17 cellular contexts compared by ENCODE assay signal in genomic region chr5:151205411-151205810, GRCh38. TPM values are rescaled to one million over a fixed set of nuclear protein-coding genes. Genes with fewer than 3 reads are reported as not detected.
DNase-seq lines count a peak whose midpoint lies in the region; ATAC-seq and TF ChIP-seq lines count a peak whose summit lies in the region.
"Had no signal": no experiment of that assay in that cellular context is flagged by ENCODE, and none has a peak within 500 bp of the region (broad histone marks: within the 10 kb centered on the region; RNA-seq: fewer than 3 reads in every experiment).

No MANE protein-coding gene starts in this region.

- no peaks in the 10 kb centered on the region for H4K20me1 ChIP-seq in OCI-LY1 (ENCODE audit: insufficient read depth, low read length)

- no peak overlapping the region for H3K4me3 Mint-ChIP-seq in activated CD4-positive, alpha-beta T cell treated with anti-CD3 and anti-CD28 coated beads for 36 hours
- no peak overlapping the region for H3K4me3 Mint-ChIP-seq in activated naive CD8-positive, alpha-beta T cell treated with anti-CD3 and anti-CD28 coated beads, Interleukin-2, amount 50 U/mL, for 24 hours
- no peak overlapping the region for H3K4me3 Mint-ChIP-seq in osteocyte (ENCODE audit: unreplicated experiment)
- H3K4me3 Mint-ChIP-seq: dendritic cell treated with granulocyte-macrophage colony-stimulating factor and Interleukin-4, amounts not matched to agents 40 ng/mL and 50 ng/mL, for 4 days; HFFc6 had no signal

- no peaks in the 10 kb centered on the region for H3K9me3 ChIP-seq in OCI-LY1 (ENCODE audit: low read length)
- H3K9me3 ChIP-seq: gastrocnemius medialis, SJCRH30 had no signal

- H3K9me2 ChIP-seq in OCI-LY1 (ENCODE audit: low read depth, low read length), result no peaks in the 10 kb centered on the region

- no peaks in the 10 kb centered on the region for H3F3A ChIP-seq in OCI-LY1 (ENCODE audit: insufficient read depth, low read length)

- H3K9me3 Mint-ChIP-seq in activated CD4-positive, alpha-beta T cell treated with anti-CD3 and anti-CD28 coated beads for 36 hours (ENCODE audit: low read depth), result no peaks in the 10 kb centered on the region
- no peaks in the 10 kb centered on the region for H3K9me3 Mint-ChIP-seq in activated naive CD8-positive, alpha-beta T cell treated with anti-CD3 and anti-CD28 coated beads, Interleukin-2, amount 50 U/mL, for 24 hours
- no peaks in the 10 kb centered on the region for H3K9me3 Mint-ChIP-seq in osteocyte (ENCODE audit: unreplicated experiment)
- H3K9me3 Mint-ChIP-seq: dendritic cell treated with granulocyte-macrophage colony-stimulating factor and Interleukin-4, amounts not matched to agents 40 ng/mL and 50 ng/mL, for 4 days; HFFc6 had no signal

- H3K4me3 ChIP-seq in OCI-LY1 (ENCODE audit: low read depth, low read length, poor library complexity, severe bottlenecking), result no peak overlapping the region
- H3K4me3 ChIP-seq: gastrocnemius medialis, SJCRH30 had no signal

- no peak for TF ChIP-seq CTCF in OCI-LY1 (IDR thresholded peaks at IDR 0.05; ENCODE audit: low read length)
- TF ChIP-seq CTCF in osteocyte (IDR thresholded peaks at IDR 0.05), result no peak

- H3K4me2 ChIP-seq in OCI-LY1 (ENCODE audit: low read length), result no peak overlapping the region

- peaks cover 56% of the 10 kb centered on the region for H3K4me1 Mint-ChIP-seq in activated CD4-positive, alpha-beta T cell treated with anti-CD3 and anti-CD28 coated beads for 36 hours
- H3K4me1 Mint-ChIP-seq in activated naive CD8-positive, alpha-beta T cell treated with anti-CD3 and anti-CD28 coated beads, Interleukin-2, amount 50 U/mL, for 24 hours, result peaks cover 73% of the 10 kb centered on the region
- no peaks in the 10 kb centered on the region for H3K4me1 Mint-ChIP-seq in osteocyte (ENCODE audit: unreplicated experiment)

- peak overlapping the region; percentile 57 for H3K27ac ChIP-seq in OCI-LY1 (ENCODE audit: low read depth, low read length, poor library complexity, severe bottlenecking)
- H3K27ac ChIP-seq: 22Rv1, gastrocnemius medialis, SJCRH30 had no signal

- H3K27me3 Mint-ChIP-seq in activated CD4-positive, alpha-beta T cell treated with anti-CD3 and anti-CD28 coated beads for 36 hours, result no peaks in the 10 kb centered on the region
- no peaks in the 10 kb centered on the region for H3K27me3 Mint-ChIP-seq in activated naive CD8-positive, alpha-beta T cell treated with anti-CD3 and anti-CD28 coated beads, Interleukin-2, amount 50 U/mL, for 24 hours
- peaks cover 11% of the 10 kb centered on the region for H3K27me3 Mint-ChIP-seq in osteocyte (ENCODE audit: unreplicated experiment)
- H3K27me3 Mint-ChIP-seq: dendritic cell treated with granulocyte-macrophage colony-stimulating factor and Interleukin-4, amounts not matched to agents 40 ng/mL and 50 ng/mL, for 4 days had no signal

- H3K9ac ChIP-seq in OCI-LY1 (ENCODE audit: low read length), result no peak overlapping the region

- H3K36me3 ChIP-seq in OCI-LY1 (ENCODE audit: insufficient read depth, low read length), result peaks cover 59% of the 10 kb centered on the region
- H3K36me3 ChIP-seq: SJCRH30 had no signal

- CTCF ChIA-PET in activated CD4-positive, alpha-beta T cell treated with anti-CD3 and anti-CD28 coated beads for 36 hours (lab: Charles Lee), result interaction anchor here (1.2 to 1.4 kb wide), 2 partner anchors 13 to 79 kb away, joined by 3 to 4 read pairs; no protein-coding TSS in a partner anchor

- intact Hi-C loops in activated CD4-positive, alpha-beta T cell treated with anti-CD3 and anti-CD28 coated beads for 36 hours (cut with DNase I, micrococcal nuclease), result no loop called here

- peak overlapping the region; percentile 7 for H3K27ac Mint-ChIP-seq in activated CD4-positive, alpha-beta T cell treated with anti-CD3 and anti-CD28 coated beads for 36 hours
- peak overlapping the region; percentile 72 for H3K27ac Mint-ChIP-seq in activated naive CD8-positive, alpha-beta T cell treated with anti-CD3 and anti-CD28 coated beads, Interleukin-2, amount 50 U/mL, for 24 hours
- no peak overlapping the region for H3K27ac Mint-ChIP-seq in osteocyte (ENCODE audit: unreplicated experiment)
- H3K27ac Mint-ChIP-seq: dendritic cell treated with granulocyte-macrophage colony-stimulating factor and Interleukin-4, amounts not matched to agents 40 ng/mL and 50 ng/mL, for 4 days; HFFc6 had no signal

- POLR2A ChIA-PET in activated CD4-positive, alpha-beta T cell treated with anti-CD3 and anti-CD28 coated beads for 36 hours (lab: Charles Lee), result no interaction called here

- peaks cover 29% of the 10 kb centered on the region for H3K79me2 ChIP-seq in OCI-LY1 (ENCODE audit: insufficient read depth, low read length)

- DNase-seq in activated CD4-positive, alpha-beta T cell treated with anti-CD3 and anti-CD28 coated beads for 36 hours, result no peak
- no peak for DNase-seq in activated CD4-positive, alpha-beta T cell treated with anti-CD3 and anti-CD28 coated beads, Interleukin-2, amount 50 U/mL, for 1 hour
- DNase-seq in activated naive CD8-positive, alpha-beta T cell treated with anti-CD3 and anti-CD28 coated beads, Interleukin-2, amount 50 U/mL, for 24 hours, result no peak
- DNase-seq in osteocyte (ENCODE audit: extremely low spot score, unreplicated experiment), result peak; percentile 73
- DNase-seq in dermis blood vessel endothelial cell, result no peak
- DNase-seq in MV-4-11 (lab: John Stamatoyannopoulos, UW), result no peak
- DNase-seq: gastrocnemius medialis; HFFc6; NCI-H1105 treated with DMSO at 0.1 percent for 48 hours; NCI-H69; OCI-M1; SJCRH30; stimulated activated CD4-positive, alpha-beta T cell treated with anti-CD3 and anti-CD28 coated beads, Interleukin-4, amount 100 ng/mL, for 1 hour had no signal

- no peaks in the 10 kb centered on the region for H3K27me3 ChIP-seq in OCI-LY1 (ENCODE audit: insufficient read depth, low read length)
- H3K27me3 ChIP-seq: gastrocnemius medialis, SJCRH30 had no signal

- no peak for ATAC-seq in activated CD4-positive, alpha-beta T cell treated with anti-CD3 and anti-CD28 coated beads for 36 hours
- no peak for ATAC-seq in activated naive CD8-positive, alpha-beta T cell treated with anti-CD3 and anti-CD28 coated beads, Interleukin-2, amount 50 U/mL, for 24 hours
- no peak for ATAC-seq in HG02870 (IDR thresholded peaks at IDR 0.05; ENCODE audit: unreplicated experiment)
- ATAC-seq: gastrocnemius medialis had no signal

- no peak overlapping the region for H2AFZ ChIP-seq in OCI-LY1 (ENCODE audit: low read length)

- peaks cover 59% of the 10 kb centered on the region for H3K4me1 ChIP-seq in OCI-LY1 (ENCODE audit: insufficient read depth, low read length, severe bottlenecking)
- H3K4me1 ChIP-seq: SJCRH30 had no signal

- H3K36me3 Mint-ChIP-seq in activated CD4-positive, alpha-beta T cell treated with anti-CD3 and anti-CD28 coated beads for 36 hours (ENCODE audit: low read depth), result peaks cover 2% of the 10 kb centered on the region
- H3K36me3 Mint-ChIP-seq in activated naive CD8-positive, alpha-beta T cell treated with anti-CD3 and anti-CD28 coated beads, Interleukin-2, amount 50 U/mL, for 24 hours (ENCODE audit: low read depth), result peaks cover 13% of the 10 kb centered on the region
- no peaks in the 10 kb centered on the region for H3K36me3 Mint-ChIP-seq in osteocyte (ENCODE audit: unreplicated experiment)

RNA-seq across cellular contexts. Expression of gene CCDC69, which starts 18.5 kb away (rescaled TPM):
- total RNA-seq in activated CD4-positive, alpha-beta T cell treated with anti-CD3 and anti-CD28 coated beads for 36 hours, result 10 to 100 TPM; 24.8 to 26.9 TPM
- 0.78 and 1.7 TPM in 2 replicates for total RNA-seq in osteocyte
- 5.4 and 5.6 TPM in 2 replicates for total RNA-seq in dermis blood vessel endothelial cell

RNA-seq across cellular contexts. Expression of gene GM2A, which starts 47.6 kb away (rescaled TPM):
- 10 to 100 TPM; 17.2 to 19.3 TPM for total RNA-seq in activated CD4-positive, alpha-beta T cell treated with anti-CD3 and anti-CD28 coated beads for 36 hours
- total RNA-seq in osteocyte (28.2 and 30.2 TPM in 2 replicates), dermis blood vessel endothelial cell (15.5 and 18.0 TPM in 2 replicates)

RNA-seq across cellular contexts. Expression of gene ANXA6, which starts 47.8 kb away (rescaled TPM):
- total RNA-seq in activated CD4-positive, alpha-beta T cell treated with anti-CD3 and anti-CD28 coated beads for 36 hours, result 100 to 1,000 TPM; 322 to 332 TPM
- total RNA-seq in osteocyte (245 and 254 TPM in 2 replicates), dermis blood vessel endothelial cell (144 and 211 TPM in 2 replicates)
